In the genomic region with DNA sequence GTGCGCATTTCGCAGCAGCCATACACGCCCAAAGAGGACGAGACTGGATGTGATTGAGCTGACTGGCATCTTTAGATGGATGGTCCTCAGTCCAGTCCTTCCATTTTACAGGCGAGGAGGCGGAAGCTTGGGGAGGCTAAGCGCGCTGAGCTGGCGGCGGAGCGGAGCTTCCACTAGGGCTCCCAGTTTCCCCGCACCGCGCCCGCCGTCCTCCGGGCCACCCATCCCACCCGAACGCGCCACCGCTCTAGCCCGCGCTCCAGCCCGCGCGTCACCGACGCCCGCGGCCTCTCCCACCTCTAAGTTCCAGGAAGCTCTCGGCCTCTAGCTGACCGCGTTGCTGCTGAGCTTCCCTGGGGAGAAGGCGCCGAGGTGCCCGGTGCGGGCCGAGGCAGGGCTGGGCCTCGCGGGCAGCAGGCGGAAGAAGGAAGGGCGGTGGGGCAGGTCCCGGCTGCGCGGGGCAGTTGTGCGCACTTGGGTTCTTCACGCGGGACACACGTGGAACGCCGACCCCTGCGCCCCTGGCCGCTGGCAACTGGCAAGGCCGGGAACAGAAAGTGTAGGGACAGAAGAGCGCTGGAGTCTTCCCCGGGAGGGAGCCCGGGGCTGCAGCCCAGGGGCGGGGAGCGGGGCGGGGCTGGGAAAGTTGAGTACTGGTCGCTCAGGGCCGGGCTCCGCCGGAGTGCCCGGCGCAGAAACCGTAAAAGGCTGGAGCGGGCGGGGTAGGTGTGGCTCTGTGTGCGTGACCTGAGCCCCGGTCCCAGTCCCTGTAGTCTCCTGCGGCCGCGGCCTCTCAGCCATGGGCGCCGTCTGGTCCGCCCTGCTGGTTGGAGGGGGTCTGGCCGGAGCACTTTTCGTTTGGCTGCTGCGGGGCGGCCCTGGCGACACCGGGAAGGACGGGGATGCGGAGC, we compare ENCODE assay signal across 8 cellular contexts. TPM values are rescaled to one million over a fixed set of nuclear protein-coding genes. Genes with fewer than 3 reads are reported as not detected.
DNase-seq lines count a peak whose midpoint lies in the region; ATAC-seq, FAIRE-seq and TF ChIP-seq lines count a peak whose summit lies in the region.

Gene STBD1 (plus strand): TSS at position 763 of the 911 bp plus-strand sequence. CDS start 37 bp downstream, at position 800.

- ATAC-seq in HG03521 (IDR thresholded peaks at IDR 0.05; ENCODE audit: unreplicated experiment) = no peak

- peak; percentile 58 for TF ChIP-seq POLR2A in H54 (IDR thresholded peaks at IDR 0.05; ENCODE audit: low read depth, low read length)

- TF ChIP-seq CTCF in nephron (IDR thresholded peaks at IDR 0.05; ENCODE audit: unreplicated experiment in 3 of 3) = no peak

- peak within 1 kb of the TSS; percentile 87 for H3K27ac ChIP-seq in urinary bladder (ENCODE audit: low read depth)

- peaks cover 3% of the 10 kb centered on the region for H3K4me1 ChIP-seq in urinary bladder (ENCODE audit: insufficient read depth)

- H3K27me3 Mint-ChIP-seq in nephron (ENCODE audit: low read depth) = peaks cover 12% of the 10 kb centered on the region

- peaks cover 7% of the 10 kb centered on the region for H3K36me3 Mint-ChIP-seq in nephron (ENCODE audit: low read depth)

- peaks cover 36% of the 10 kb centered on the region for H3K4me1 Mint-ChIP-seq in nephron

- peak within 1 kb of the TSS; percentile 89 to 91 (median 89) for H3K4me3 Mint-ChIP-seq in nephron

- peak within 1 kb of the TSS in 2 of 3 experiments; percentile 36 to 48 for H3K27ac Mint-ChIP-seq in nephron

- no peaks in the 10 kb centered on the region for H3K9me3 Mint-ChIP-seq in nephron

- H3K4me3 ChIP-seq in urinary bladder (ENCODE audit: low read depth, low read length) = peak within 1 kb of the TSS; percentile 75

- WGBS in urinary bladder = under 1% methylated on average over 85 of the region's 85 CpGs

- H3K36me3 ChIP-seq in urinary bladder (ENCODE audit: insufficient read depth) = no peaks in the 10 kb centered on the region

- FAIRE-seq in H54 (lab: Jason Lieb, UNC) (no peak), frontal cortex (lab: Jason Lieb, UNC) (no peak)

- DNase-seq in C1 segment of cervical spinal cord (lab: John Stamatoyannopoulos, UW) = peak in 10 of 14 donors; percentile 15 to 76 (median 38)
- peak; percentile 45 for DNase-seq in H54 (ENCODE audit: insufficient read length, low spot score)
- DNase-seq in NOMO-1 treated with dmso at 0.1 percent for 144 hours (lab: John Stamatoyannopoulos, UW; ENCODE audit: unreplicated experiment) = peak; percentile 50
- peak; percentile 29 for DNase-seq in activated naive CD4-positive, alpha-beta T cell treated with anti-CD3 and anti-CD28 coated beads, Interleukin-2, amount 50 U/mL, for 16 hours
- DNase-seq in frontal cortex (ENCODE audit: low spot score in 2 of 2) = peak; percentile 52 to 55

RNA-seq across cellular contexts. Expression of gene STBD1, which starts in this region (rescaled TPM):
- total RNA-seq in frontal cortex (0.41 TPM), urinary bladder (9.1 TPM)
- polyA plus RNA-seq in urinary bladder = 22.5 TPM

Comparison
In these comparisons a context has a peak if more than half of its experiments do, and no peak if none do; other contexts are left out.
1. Peak in DNase-seq in frontal cortex; RNA of the gene not detected or under 1 TPM.